Comparison of ENCODE assay signal across 12 cellular contexts in genomic region chr6:124964764-124965105, GRCh38. TPM values are rescaled to one million over a fixed set of nuclear protein-coding genes. Genes with fewer than 3 reads are reported as not detected.
DNase-seq lines count a peak whose midpoint lies in the region; ATAC-seq, FAIRE-seq and TF ChIP-seq lines count a peak whose summit lies in the region.
"Had no signal": no experiment of that assay in that cellular context is flagged by ENCODE, and none has a peak within 500 bp of the region (broad histone marks: within the 10 kb centered on the region; RNA-seq: fewer than 3 reads in every experiment).

No MANE protein-coding gene starts in this region.

- H3K27ac ChIP-seq in duodenal mucosa (ENCODE audit: low read depth, low read length) (no peak overlapping the region), mucosa of rectum (ENCODE audit: low read depth in 2 of 2, low read length in 2 of 2) (peak overlapping the region in 1 of 2 donors; percentile 65), urinary bladder (ENCODE audit: low read depth) (peak overlapping the region; percentile 50)

- WGBS in urinary bladder, result 25% methylated on average over 3 of the region's 3 CpGs

- H3K9me3 ChIP-seq in duodenal mucosa (ENCODE audit: control insufficient read depth in 1 of 2, low read length in 2 of 2), result no peaks in the 10 kb centered on the region
- no peaks in the 10 kb centered on the region for H3K9me3 ChIP-seq in mucosa of rectum (ENCODE audit: control insufficient read depth in 2 of 2, low read length in 2 of 2)

- peaks cover 41% of the 10 kb centered on the region for H3K27me3 Mint-ChIP-seq in activated T-helper 2 cell treated with anti-CD3 and anti-CD28 coated beads, Interferon-gamma antibody, Interleukin-2, Interleukin-4, amounts not matched to agents 10 μg/mL and 5 μg/mL and 100 μg/mL, durations not matched to agents 14 hours and 24 hours and 36 hours (ENCODE audit: low read depth)

- H3K27me3 ChIP-seq in duodenal mucosa (ENCODE audit: control insufficient read depth in 1 of 2, insufficient read depth in 2 of 2, low read length in 2 of 2) (no peaks in the 10 kb centered on the region), mucosa of rectum (ENCODE audit: control insufficient read depth in 2 of 2, insufficient read depth in 2 of 2, low read length in 2 of 2) (no peaks in the 10 kb centered on the region)

- H3K4me1 Mint-ChIP-seq in activated T-helper 2 cell treated with anti-CD3 and anti-CD28 coated beads, Interferon-gamma antibody, Interleukin-2, Interleukin-4, amounts not matched to agents 10 μg/mL and 5 μg/mL and 100 μg/mL, durations not matched to agents 14 hours and 24 hours and 36 hours (ENCODE audit: low read depth), result peaks cover 11% of the 10 kb centered on the region

- no peaks in the 10 kb centered on the region for H3K9me3 Mint-ChIP-seq in activated T-helper 2 cell treated with anti-CD3 and anti-CD28 coated beads, Interferon-gamma antibody, Interleukin-2, Interleukin-4, amounts not matched to agents 10 μg/mL and 5 μg/mL and 100 μg/mL, durations not matched to agents 14 hours and 24 hours and 36 hours

- H3K4me1 ChIP-seq in duodenal mucosa (ENCODE audit: control insufficient read depth in 1 of 2, insufficient read depth in 2 of 2, low read length in 2 of 2), result peaks cover 4 to 13% of the 10 kb centered on the region in 2 donors
- H3K4me1 ChIP-seq in mucosa of rectum (ENCODE audit: control insufficient read depth in 2 of 2, insufficient read depth in 2 of 2, low read length in 2 of 2), result peaks cover 0 to 8% of the 10 kb centered on the region in 2 donors
- H3K4me1 ChIP-seq in urinary bladder (ENCODE audit: insufficient read depth), result peaks cover 2% of the 10 kb centered on the region

- DNase-seq in NCI-H748 (lab: John Stamatoyannopoulos, UW; ENCODE audit: unreplicated experiment), result peak; percentile 11
- DNase-seq in NCI-H748 treated with DMSO at 0.1 percent for 48 hours (lab: John Stamatoyannopoulos, UW), result no peak
- DNase-seq in activated T-helper 2 cell treated with anti-CD3 and anti-CD28 coated beads, Interferon-gamma antibody, Interleukin-2, Interleukin-4, amounts not matched to agents 10 μg/mL and 5 μg/mL and 100 μg/mL, durations not matched to agents 14 hours and 24 hours and 36 hours (ENCODE audit: low spot score), result no peak
- DNase-seq in GM12891 (ENCODE audit: insufficient read length, low spot score), result no peak
- DNase-seq: activated T-cell treated with anti-CD3 and anti-CD28 coated beads for 4 hours; foreskin melanocyte; Karpas-422; stimulated activated CD4-positive, alpha-beta T cell treated with anti-CD3 and anti-CD28 coated beads, Interleukin-4, amount 100 ng/mL, for 1 hour had no signal

- no peak for ATAC-seq in HG03135 (IDR thresholded peaks at IDR 0.05; ENCODE audit: unreplicated experiment)

- no peak for FAIRE-seq in GM12891 (lab: Jason Lieb, UNC)

- H3K4me3 Mint-ChIP-seq in activated T-helper 2 cell treated with anti-CD3 and anti-CD28 coated beads, Interferon-gamma antibody, Interleukin-2, Interleukin-4, amounts not matched to agents 10 μg/mL and 5 μg/mL and 100 μg/mL, durations not matched to agents 14 hours and 24 hours and 36 hours (ENCODE audit: low read depth), result no peak overlapping the region

- peak overlapping the region; percentile 79 to 82 for H3K4me3 ChIP-seq in duodenal mucosa (ENCODE audit: low read depth in 1 of 2, low read length in 2 of 2)
- H3K4me3 ChIP-seq in mucosa of rectum (ENCODE audit: low read length in 2 of 2), result peak overlapping the region; percentile 74 to 81
- H3K4me3 ChIP-seq in urinary bladder (ENCODE audit: low read depth, low read length), result peak overlapping the region; percentile 4

- H3K27ac Mint-ChIP-seq in activated T-helper 2 cell treated with anti-CD3 and anti-CD28 coated beads, Interferon-gamma antibody, Interleukin-2, Interleukin-4, amounts not matched to agents 10 μg/mL and 5 μg/mL and 100 μg/mL, durations not matched to agents 14 hours and 24 hours and 36 hours, result no peak overlapping the region

- no peak for TF ChIP-seq POLR2A in GM12891 (IDR thresholded peaks at IDR 0.05; ENCODE audit: low read depth, low read length)

- H3K9ac ChIP-seq in duodenal mucosa (ENCODE audit: low read depth in 1 of 2, low read length in 2 of 2) (no peak overlapping the region), mucosa of rectum (ENCODE audit: low read depth in 1 of 2, low read length in 2 of 2) (no peak overlapping the region)

- intact Hi-C loops in activated T-helper 2 cell treated with anti-CD3 and anti-CD28 coated beads, Interferon-gamma antibody, Interleukin-2, Interleukin-4, amounts not matched to agents 10 μg/mL and 5 μg/mL and 100 μg/mL, durations not matched to agents 14 hours and 24 hours and 36 hours (cut with micrococcal nuclease), result no loop called here

- H3K36me3 ChIP-seq in duodenal mucosa (ENCODE audit: control insufficient read depth in 1 of 2, insufficient read depth in 2 of 2, low read length in 2 of 2) (no peaks in the 10 kb centered on the region), mucosa of rectum (ENCODE audit: control insufficient read depth in 2 of 2, insufficient read depth in 2 of 2, low read length in 2 of 2) (no peaks in the 10 kb centered on the region), urinary bladder (ENCODE audit: insufficient read depth) (no peaks in the 10 kb centered on the region)

- H3K36me3 Mint-ChIP-seq in activated T-helper 2 cell treated with anti-CD3 and anti-CD28 coated beads, Interferon-gamma antibody, Interleukin-2, Interleukin-4, amounts not matched to agents 10 μg/mL and 5 μg/mL and 100 μg/mL, durations not matched to agents 14 hours and 24 hours and 36 hours (ENCODE audit: low read depth), result no peaks in the 10 kb centered on the region

TF ChIP-seq in GM12891, 5 proteins besides CTCF, POLR2A, EP300 and RAD21:
- TF ChIP-seq TAF1 (IDR thresholded peaks at IDR 0.05; ENCODE audit: low read depth, low read length) (no peak), SPI1 (IDR thresholded peaks at IDR 0.05; ENCODE audit: low read depth, low read length) (no peak), PAX5 (IDR thresholded peaks at IDR 0.05; ENCODE audit: insufficient read depth, low read length, severe bottlenecking) (no peak), POU2F2 (IDR thresholded peaks at IDR 0.05; ENCODE audit: low read depth, low read length) (no peak), POLR2AphosphoS5 (IDR thresholded peaks at IDR 0.05; ENCODE audit: low read depth, low read length) (no peak)

RNA-seq across cellular contexts. Expression of gene RNF217, which starts 2.5 kb away (rescaled TPM):
- total RNA-seq in urinary bladder, result 51.7 TPM
- polyA plus RNA-seq in urinary bladder, result 7.9 TPM
- total RNA-seq in activated T-helper 2 cell treated with anti-CD3 and anti-CD28 coated beads, Interferon-gamma antibody, Interleukin-2, Interleukin-4, amounts not matched to agents 10 μg/mL and 5 μg/mL and 100 μg/mL, durations not matched to agents 14 hours and 24 hours and 36 hours, result 2.2 and 3.1 TPM in 2 replicates
- polyA plus RNA-seq in GM12891 (2012; ENCODE audit: low read depth, missing spikeins), result not detected

Comparison
In these comparisons a context has a peak if more than half of its experiments do, and no peak if none do; other contexts are left out.
1. H3K4me3 ChIP-seq: peak in every context shown above with its lines; median percentile 80 in duodenal mucosa; 78 in mucosa of rectum; 4 in urinary bladder.
2. RNA of gene RNF217, which starts 2.5 kb away (total RNA-seq): 51.7 TPM in urinary bladder (single experiment); 2.2 to 3.1 TPM in activated T-helper 2 cell treated with anti-CD3 and anti-CD28 coated beads, Interferon-gamma antibody, Interleukin-2, Interleukin-4, amounts not matched to agents 10 μg/mL and 5 μg/mL and 100 μg/mL, durations not matched to agents 14 hours and 24 hours and 36 hours; every median in the first group is over 10 times any median in the second.